8 cellular contexts compared by ENCODE assay signal in genomic region chr2:65055427-65056214, GRCh38. TPM values are rescaled to one million over a fixed set of nuclear protein-coding genes. Genes with fewer than 3 reads are reported as not detected.
DNase-seq lines count a peak whose midpoint lies in the region; ATAC-seq and TF ChIP-seq lines count a peak whose summit lies in the region.

No MANE protein-coding gene starts in this region.

- H3K4me3 Mint-ChIP-seq in CD8-positive, alpha-beta memory T cell: peak overlapping the region; percentile 85 to 98 (median 97)

- no peaks in the 10 kb centered on the region for H3K27me3 ChIP-seq in CD8-positive, alpha-beta memory T cell (ENCODE audit: insufficient read depth, low read length, poor library complexity, severe bottlenecking)
- H3K27me3 ChIP-seq in breast epithelium (no peaks in the 10 kb centered on the region), right lobe of liver (no peaks in the 10 kb centered on the region)

- H3K9me3 Mint-ChIP-seq in CD8-positive, alpha-beta memory T cell: no peaks in the 10 kb centered on the region

- peak overlapping the region; percentile 71 to 96 (median 94) for H3K27ac Mint-ChIP-seq in CD8-positive, alpha-beta memory T cell

- H3K4me3 ChIP-seq in CD8-positive, alpha-beta memory T cell (ENCODE audit: low read length): peak overlapping the region; percentile 65
- H3K4me3 ChIP-seq in breast epithelium (peak overlapping the region; percentile 69 to 94 (median 87)), right lobe of liver (peak overlapping the region; percentile 74 to 88 (median 78))

- H3K36me3 Mint-ChIP-seq in CD8-positive, alpha-beta memory T cell: peaks cover 0 to 14% (median 0%) of the 10 kb centered on the region in 3 donors

- peaks cover 0 to 1% of the 10 kb centered on the region in 2 donors for H3K27me3 Mint-ChIP-seq in CD8-positive, alpha-beta memory T cell

- peak overlapping the region; percentile 55 for H3K27ac ChIP-seq in CD8-positive, alpha-beta memory T cell (ENCODE audit: low read depth, low read length)
- H3K27ac ChIP-seq in RWPE1: peak overlapping the region; percentile 75
- peak overlapping the region; percentile 75 to 89 for H3K27ac ChIP-seq in breast epithelium
- H3K27ac ChIP-seq in right lobe of liver: peak overlapping the region; percentile 34 to 49 (median 42)

- CTCF ChIA-PET in CD8-positive, alpha-beta memory T cell (lab: Charles Lee): interaction anchor here (0.6 to 5.2 kb wide), 15 partner anchors 10 to 1210 kb away, joined by 3 to 25 read pairs (median 4); partner anchors contain the start of genes ACTR2 and RAB1A
- CTCF ChIA-PET in RWPE1 (lab: Yijun Ruan, JAX): interaction anchor here (0.6 to 1.2 kb wide), 3 partner anchors 10 to 433 kb away, joined by 3 to 6 read pairs (median 3); no protein-coding TSS in a partner anchor

- H3K9me3 ChIP-seq in CD8-positive, alpha-beta memory T cell (ENCODE audit: low read length): no peaks in the 10 kb centered on the region
- H3K9me3 ChIP-seq in breast epithelium (no peaks in the 10 kb centered on the region), right lobe of liver (no peaks in the 10 kb centered on the region)

- POLR2A ChIA-PET in CD8-positive, alpha-beta memory T cell (lab: Charles Lee): interaction anchor here (0.5 to 3.6 kb wide), 7 partner anchors 9 to 532 kb away, joined by 3 to 51 read pairs (median 4); partner anchors contain the start of genes ACTR2, AFTPH and RAB1A
- POLR2A ChIA-PET in RWPE1 (lab: Yijun Ruan, JAX; ENCODE audit: low non-redundant PET): interaction anchor here (0.6 kb wide), 1 partner anchor 455 kb away, joined by 3 read pairs; no protein-coding TSS in a partner anchor

- peaks cover 51 to 70% (median 70%) of the 10 kb centered on the region in 3 donors for H3K4me1 Mint-ChIP-seq in CD8-positive, alpha-beta memory T cell

- H3K4me1 ChIP-seq in CD8-positive, alpha-beta memory T cell (ENCODE audit: insufficient read depth, low read length): peaks cover 61% of the 10 kb centered on the region
- H3K4me1 ChIP-seq in breast epithelium: peaks cover 0 to under 1% of the 10 kb centered on the region in 2 donors
- H3K4me1 ChIP-seq in right lobe of liver: peaks cover 0 to 14% (median 4%) of the 10 kb centered on the region in 4 donors

- TF ChIP-seq CTCF in RWPE1 (conservative IDR thresholded peaks at IDR 0.05; ENCODE audit: low read depth) (no peak), breast epithelium (IDR thresholded peaks at IDR 0.05) (no peak), right lobe of liver (IDR thresholded peaks at IDR 0.05) (no peak)

- no peaks in the 10 kb centered on the region for H3K36me3 ChIP-seq in CD8-positive, alpha-beta memory T cell (ENCODE audit: insufficient read depth, low read length)
- H3K36me3 ChIP-seq in breast epithelium (no peaks in the 10 kb centered on the region), right lobe of liver (no peaks in the 10 kb centered on the region)

- DNase-seq in CD8-positive, alpha-beta memory T cell: peak in 2 of 5 donors; percentile 55 to 57
- DNase-seq in RWPE1 (ENCODE audit: low spot score) (no peak), breast epithelium (ENCODE audit: low spot score in 2 of 2) (no peak), right lobe of liver (peak in 1 of 3 donors; percentile 77), hippocampal formation (lab: John Stamatoyannopoulos, UW) (no peak)
- peak; percentile 68 for DNase-seq in stimulated activated naive CD4-positive, alpha-beta T cell treated with Interleukin-2 at 50 U/mL for 16 hours (lab: John Stamatoyannopoulos, UW)

- 12% methylated on average over 26 of the region's 41 CpGs for whole genome bisulfite sequencing in right lobe of liver (ENCODE audit: insufficient coverage, low coverage, low lambda C conversion rate, missing lambda C conversion rate)

- intact Hi-C loops in breast epithelium (cut with DNase I; ENCODE audit: low total_unique reads) (loop anchor here (2.0 kb wide), 1 partner anchor 71 kb away; no protein-coding TSS in a partner anchor), right lobe of liver (cut with DNase I) (no loop called here)

- ATAC-seq in GM19351 (IDR thresholded peaks at IDR 0.05; ENCODE audit: unreplicated experiment) (peak; percentile 26), HG03342 (IDR thresholded peaks at IDR 0.05; ENCODE audit: unreplicated experiment) (peak; percentile 34), right lobe of liver (peak; percentile 44 to 56 (median 48))

- TF ChIP-seq POLR2A in breast epithelium (IDR thresholded peaks at IDR 0.05): no peak
- no peak for TF ChIP-seq POLR2A in right lobe of liver (IDR thresholded peaks at IDR 0.05)

RNA-seq across cellular contexts. Expression of gene CEP68, which starts 0.6 kb away (rescaled TPM):
- 1 to 10 TPM; 7.2 to 7.4 TPM for total RNA-seq in CD8-positive, alpha-beta memory T cell
- polyA plus RNA-seq in CD8-positive, alpha-beta memory T cell: 24.7 TPM
- total RNA-seq in breast epithelium (10 to 100 TPM; 23.3 to 32.2 (median 25.0) TPM), right lobe of liver (1 to 10 TPM; 1.7 to 4.3 (median 3.2) TPM)
